ENCODE assay signal across 8 cellular contexts in the genomic region with DNA sequence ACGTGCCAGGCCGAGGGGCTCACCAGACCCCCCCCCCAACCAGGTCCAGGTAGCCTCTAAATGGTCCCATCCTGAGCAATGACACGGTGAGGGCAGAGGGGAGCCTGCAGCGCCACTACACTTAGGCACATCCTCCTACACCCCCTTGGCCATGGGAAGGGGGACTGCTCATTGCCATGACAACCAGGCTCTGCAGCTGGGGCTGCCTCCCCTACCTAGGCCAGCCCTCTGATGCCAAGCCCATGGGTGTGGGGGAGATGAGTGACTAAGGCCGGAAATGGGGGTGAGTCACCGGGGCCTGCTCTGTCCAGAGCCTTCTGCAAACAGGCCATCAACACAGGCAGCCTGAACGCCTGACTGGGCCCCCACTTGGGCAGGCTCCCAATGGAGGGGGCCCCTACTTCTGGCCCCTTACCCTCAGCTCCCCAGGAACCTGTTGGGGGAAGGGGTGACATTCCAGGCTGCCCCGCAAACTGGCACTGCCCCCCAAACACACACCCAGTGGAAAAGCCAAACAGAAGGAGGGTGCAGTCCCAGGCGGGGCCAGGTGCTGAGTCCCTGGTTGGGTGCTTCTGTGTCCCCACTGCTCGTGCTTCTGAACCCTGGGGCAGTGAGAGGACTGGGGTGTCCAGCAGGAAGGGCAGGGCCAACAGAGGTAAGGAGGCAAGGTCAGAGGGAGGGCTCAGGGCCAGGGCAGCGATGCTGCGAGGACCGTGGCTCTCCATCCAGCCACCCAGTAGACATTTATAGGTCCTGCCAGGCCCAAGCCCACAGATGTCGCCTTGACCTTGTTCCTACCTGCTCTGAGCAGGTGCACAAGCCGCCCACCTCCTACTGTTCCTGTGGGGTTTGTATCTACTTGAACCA. TPM values are rescaled to one million over a fixed set of nuclear protein-coding genes. Genes with fewer than 3 reads are reported as not detected.
A peak's percentile ranks its signal among the peaks of the same experiment; 100 is the strongest.
DNase-seq lines count a peak whose midpoint lies in the region; ATAC-seq and TF ChIP-seq lines count a peak whose summit lies in the region.

No MANE protein-coding gene starts in this region.

- no peaks in the 10 kb centered on the region for H3K27me3 ChIP-seq in breast epithelium
- H3K27me3 ChIP-seq in mesenchymal stem cell (ENCODE audit: control insufficient read depth in 1 of 2, insufficient read depth in 1 of 2, low read length in 2 of 2) = no peaks in the 10 kb centered on the region

- H4K91ac ChIP-seq in mesenchymal stem cell (ENCODE audit: low read length) = peak overlapping the region; percentile 97

- 56% methylated on average over 13 of the region's 15 CpGs for WGBS in mesenchymal stem cell

- H3K79me1 ChIP-seq in mesenchymal stem cell (replicated peaks; ENCODE audit: low read length, poor library complexity, severe bottlenecking) = peaks cover 30% of the 10 kb centered on the region

- H3K4me1 ChIP-seq in breast epithelium (peaks cover 6 to 21% of the 10 kb centered on the region in 2 donors), mesenchymal stem cell (ENCODE audit: control insufficient read depth, insufficient read depth, low read depth, low read length) (peaks cover 41% of the 10 kb centered on the region)

- no peak for TF ChIP-seq POLR2A in breast epithelium (IDR thresholded peaks at IDR 0.05)

- peak overlapping the region; percentile 73 for H3K9ac ChIP-seq in mesenchymal stem cell (ENCODE audit: low read length)

- H2AFZ ChIP-seq in mesenchymal stem cell (ENCODE audit: low read depth, low read length) = no peak overlapping the region

- TF ChIP-seq CTCF in breast epithelium (IDR thresholded peaks at IDR 0.05) = no peak

- peak overlapping the region; percentile 39 for H3K4me2 ChIP-seq in mesenchymal stem cell (ENCODE audit: low read length, poor library complexity, severe bottlenecking)

- intact Hi-C loops in breast epithelium (cut with DNase I; ENCODE audit: low total_unique reads) = no loop called here

- H3K23ac ChIP-seq in mesenchymal stem cell (ENCODE audit: low read length in 2 of 2) = peak overlapping the region in 1 of 2 experiments; percentile 60

- H3K9me3 ChIP-seq in breast epithelium (no peaks in the 10 kb centered on the region), mesenchymal stem cell (ENCODE audit: control insufficient read depth, low read length) (no peaks in the 10 kb centered on the region)

- H3K4me3 ChIP-seq in breast epithelium (no peak overlapping the region), mesenchymal stem cell (ENCODE audit: insufficient read depth in 1 of 2, low read depth in 1 of 2, low read length in 2 of 2) (peak overlapping the region in 1 of 2 experiments; percentile 40)

- no peaks in the 10 kb centered on the region for H3K36me3 ChIP-seq in breast epithelium
- H3K36me3 ChIP-seq in mesenchymal stem cell (ENCODE audit: control insufficient read depth in 1 of 2, insufficient read depth in 2 of 2, low read depth in 1 of 2, low read length in 2 of 2) = peaks cover 7 to 35% of the 10 kb centered on the region in 2 experiments

- H3K27ac ChIP-seq in breast epithelium = peak overlapping the region; percentile 68 to 77
- peak overlapping the region; percentile 86 for H3K27ac ChIP-seq in mesenchymal stem cell (ENCODE audit: low read length, poor library complexity, severe bottlenecking)

- H2BK15ac ChIP-seq in mesenchymal stem cell (ENCODE audit: low read depth, poor library complexity, severe bottlenecking) = peak overlapping the region; percentile 87

- peak overlapping the region; percentile 97 to 98 for H2BK12ac ChIP-seq in mesenchymal stem cell (ENCODE audit: low read length in 2 of 2)

- peak overlapping the region in 1 of 2 experiments; percentile 79 for H3K14ac ChIP-seq in mesenchymal stem cell (ENCODE audit: low read length in 2 of 2)

- H2BK120ac ChIP-seq in mesenchymal stem cell (ENCODE audit: low read depth, low read length) = peak overlapping the region; percentile 94

- no peak for ATAC-seq in GM18873 (IDR thresholded peaks at IDR 0.05; ENCODE audit: low FRiP score, unreplicated experiment)
- no peak for ATAC-seq in HG02571 (IDR thresholded peaks at IDR 0.05; ENCODE audit: unreplicated experiment)

- H2AK5ac ChIP-seq in mesenchymal stem cell (ENCODE audit: low read length, severe bottlenecking) = peak overlapping the region; percentile 100

- H3K18ac ChIP-seq in mesenchymal stem cell (ENCODE audit: low read depth in 1 of 2, low read length in 2 of 2) = peak overlapping the region; percentile 94 to 95

- H4K8ac ChIP-seq in mesenchymal stem cell (ENCODE audit: low read length) = peak overlapping the region; percentile 82

- DNase-seq in GM04504 (ENCODE audit: low read depth) (peak; percentile 76), NCI-H69 (lab: John Stamatoyannopoulos, UW) (peak; percentile 38), breast epithelium (ENCODE audit: low spot score in 2 of 2) (no peak), mesenchymal stem cell (peak; percentile 94), NCI-H1417 treated with DMSO at 0.1 percent for 48 hours (lab: John Stamatoyannopoulos, UW) (no peak), retina (no peak)

- peak overlapping the region; percentile 78 for H2BK5ac ChIP-seq in mesenchymal stem cell (ENCODE audit: low read depth, low read length, poor library complexity, severe bottlenecking)

- peak overlapping the region; percentile 85 to 95 for H3K4ac ChIP-seq in mesenchymal stem cell (ENCODE audit: low read depth in 1 of 2, low read length in 2 of 2)

RNA-seq across cellular contexts. Expression of gene PLCD3, which starts 8.2 kb away (rescaled TPM):
- 10 to 100 TPM; 30.8 to 62.2 (median 41.1) TPM for total RNA-seq in breast epithelium
- polyA plus RNA-seq in mesenchymal stem cell (2013, experiment 1 of 2) = 63.5 TPM
- polyA plus RNA-seq in mesenchymal stem cell (2013, experiment 2 of 2) = 58.4 TPM

RNA-seq across cellular contexts. Expression of gene ACBD4, which starts 11.3 kb away (rescaled TPM):
- total RNA-seq in breast epithelium = 10 to 100 TPM; 13.8 to 28.8 (median 15.7) TPM
- 3.8 TPM for polyA plus RNA-seq in mesenchymal stem cell (2013, experiment 1 of 2)
- polyA plus RNA-seq in mesenchymal stem cell (2013, experiment 2 of 2) = 4.1 TPM

RNA-seq across cellular contexts. Expression of gene HEXIM1, which starts 24.1 kb away (rescaled TPM):
- 10 to 100 TPM; 21.3 to 35.6 (median 33.4) TPM for total RNA-seq in breast epithelium
- polyA plus RNA-seq in mesenchymal stem cell (2013, experiment 1 of 2) = 23.8 TPM
- polyA plus RNA-seq in mesenchymal stem cell (2013, experiment 2 of 2) = 23.7 TPM

RNA-seq across cellular contexts. Expression of gene HEXIM2, which starts 37.5 kb away (rescaled TPM):
- 10 to 100 TPM in 2 of 3 donors, 1 to 10 TPM in 1; 6.6 to 13.3 (median 13.2) TPM for total RNA-seq in breast epithelium
- 2.2 TPM for polyA plus RNA-seq in mesenchymal stem cell (2013, experiment 1 of 2)
- polyA plus RNA-seq in mesenchymal stem cell (2013, experiment 2 of 2) = 2.6 TPM

Comparison
In these comparisons a context has a peak if more than half of its experiments do, and no peak if none do; other contexts are left out.
1. DNase-seq: peak in GM04504 (single experiment), NCI-H69 (single experiment) and mesenchymal stem cell (single experiment); none in breast epithelium (0 of 2), NCI-H1417 treated with DMSO at 0.1 percent for 48 hours (single experiment) and retina (single experiment).